Comparison of ENCODE assay signal across 12 cellular contexts in the genomic region with DNA sequence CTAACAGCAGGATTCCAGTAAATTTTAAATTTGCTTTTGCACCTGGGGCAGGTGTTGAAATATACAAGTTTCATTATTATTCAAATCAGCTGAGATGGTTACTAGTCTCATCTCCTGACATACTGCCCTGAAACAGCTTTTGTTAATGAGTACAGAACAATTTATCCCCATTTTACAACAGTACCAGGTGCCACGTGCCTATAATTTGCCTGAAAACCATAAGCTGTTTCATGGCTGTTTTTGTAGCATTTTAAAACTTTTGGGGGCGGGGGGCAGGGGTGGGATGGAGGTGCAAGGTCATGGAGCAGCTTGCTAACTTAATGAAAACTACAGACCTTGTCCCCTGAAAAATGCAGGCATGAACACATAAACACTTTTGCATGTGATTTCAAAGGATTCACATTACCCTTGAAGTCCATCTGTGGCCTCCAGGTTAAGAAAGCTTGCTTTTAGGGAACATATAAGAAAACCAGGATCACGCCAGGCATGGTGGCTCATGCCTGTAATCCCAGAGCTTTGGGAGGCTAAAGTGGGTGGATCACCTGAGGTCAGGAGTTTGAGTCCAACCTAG. TPM values are rescaled to one million over a fixed set of nuclear protein-coding genes. Genes with fewer than 3 reads are reported as not detected.
DNase-seq lines count a peak whose midpoint lies in the region; ATAC-seq and TF ChIP-seq lines count a peak whose summit lies in the region.
"Had no signal": no experiment of that assay in that cellular context is flagged by ENCODE, and none has a peak within 500 bp of the region (broad histone marks: within the 10 kb centered on the region; RNA-seq: fewer than 3 reads in every experiment).

No MANE protein-coding gene starts in this region.

- H3K36me3 Mint-ChIP-seq in activated T-cell treated with anti-CD3 and anti-CD28 coated beads, Interleukin-2, amount 50 U/mL, for 72 hours (ENCODE audit: insufficient read depth in 2 of 2), result peaks cover 8 to 26% of the 10 kb centered on the region in 2 donors

- no peaks in the 10 kb centered on the region for H3K27me3 Mint-ChIP-seq in activated T-cell treated with anti-CD3 and anti-CD28 coated beads, Interleukin-2, amount 50 U/mL, for 72 hours (ENCODE audit: low read depth)

- 67% methylated on average over 3 of the region's 3 CpGs for WGBS in prostate gland

- H3K36me3 ChIP-seq in prostate gland, result no peaks in the 10 kb centered on the region

- no peak overlapping the region for H3K4me3 ChIP-seq in prostate gland
- H3K4me3 ChIP-seq: dorsolateral prefrontal cortex had no signal

- H3K9me3 Mint-ChIP-seq in activated T-cell treated with anti-CD3 and anti-CD28 coated beads, Interleukin-2, amount 50 U/mL, for 72 hours, result no peaks in the 10 kb centered on the region

- no peak for TF ChIP-seq CTCF in prostate gland (IDR thresholded peaks at IDR 0.05)

- peak overlapping the region; percentile 75 to 90 for H3K4me3 Mint-ChIP-seq in activated T-cell treated with anti-CD3 and anti-CD28 coated beads, Interleukin-2, amount 50 U/mL, for 72 hours

- ATAC-seq in GM18858 (IDR thresholded peaks at IDR 0.05; ENCODE audit: unreplicated experiment), result peak; percentile 30
- peak; percentile 43 for ATAC-seq in GM21381 (IDR thresholded peaks at IDR 0.05; ENCODE audit: unreplicated experiment)
- peak; percentile 37 for ATAC-seq in HG03066 (IDR thresholded peaks at IDR 0.05; ENCODE audit: low read depth, unreplicated experiment)
- peak; percentile 39 to 44 for ATAC-seq in activated T-cell treated with anti-CD3 and anti-CD28 coated beads, Interleukin-2, amount 50 U/mL, for 72 hours (replicated peaks in 1 of 2)
- no peak for ATAC-seq in Right ventricle myocardium inferior
- ATAC-seq in left colon, result no peak
- ATAC-seq: HCT116 had no signal

- no peak overlapping the region for H3K27ac ChIP-seq in prostate gland
- H3K27ac ChIP-seq: dorsolateral prefrontal cortex had no signal

- H3K9me3 ChIP-seq in prostate gland, result no peaks in the 10 kb centered on the region

- no peak for TF ChIP-seq POLR2A in prostate gland (IDR thresholded peaks at IDR 0.05)

- DNase-seq in activated T-cell treated with anti-CD3 and anti-CD28 coated beads, Interleukin-2, amount 50 U/mL, for 72 hours, result no peak
- no peak for DNase-seq in Right ventricle myocardium inferior (ENCODE audit: missing footprints)
- DNase-seq in SHP77 (lab: John Stamatoyannopoulos, UW), result no peak
- DNase-seq in left colon, result no peak
- no peak for DNase-seq in prostate gland (ENCODE audit: low spot score)
- DNase-seq: DMS 273 treated with DMSO at 0.1 percent for 48 hours, dorsolateral prefrontal cortex, NCI-H1048 had no signal

- peaks cover 76% of the 10 kb centered on the region for H3K4me1 Mint-ChIP-seq in activated T-cell treated with anti-CD3 and anti-CD28 coated beads, Interleukin-2, amount 50 U/mL, for 72 hours (ENCODE audit: low read depth)

- intact Hi-C loops in Right ventricle myocardium inferior (cut with DNase I) (no loop called here), left colon (cut with DNase I, micrococcal nuclease) (no loop called here), prostate gland (cut with DNase I) (no loop called here)

- peak overlapping the region; percentile 97 for H3K27ac Mint-ChIP-seq in activated T-cell treated with anti-CD3 and anti-CD28 coated beads, Interleukin-2, amount 50 U/mL, for 72 hours

- H3K27me3 ChIP-seq in prostate gland (replicated peaks; ENCODE audit: insufficient read depth), result no peaks in the 10 kb centered on the region

- H3K4me1 ChIP-seq in prostate gland (replicated peaks), result no peaks in the 10 kb centered on the region

RNA-seq across cellular contexts. Expression of gene TIMD4, which starts 42.1 kb away (rescaled TPM):
- total RNA-seq in activated T-cell treated with anti-CD3 and anti-CD28 coated beads, Interleukin-2, amount 50 U/mL, for 72 hours, result 10 to 100 TPM in 1 of 2 donors, 1 to 10 TPM in 1; 7.3 to 10.6 TPM
- total RNA-seq in Right ventricle myocardium inferior (0.35 TPM), left colon (1 to 10 TPM in 1 of 2 donors, under 1 TPM in 1; 0.49 to 2.5 TPM), prostate gland (1 to 10 TPM; 1.2 to 7.5 TPM)

Comparison
In these comparisons a context has a peak if more than half of its experiments do, and no peak if none do; other contexts are left out.
1. ATAC-seq: peak in GM18858 (single experiment), GM21381 (single experiment), HG03066 (single experiment) and activated T-cell treated with anti-CD3 and anti-CD28 coated beads, Interleukin-2, amount 50 U/mL, for 72 hours (2 of 2); none in Right ventricle myocardium inferior (single experiment) and left colon (single experiment).